ENCODE assay signal across 10 cellular contexts in the genomic region with DNA sequence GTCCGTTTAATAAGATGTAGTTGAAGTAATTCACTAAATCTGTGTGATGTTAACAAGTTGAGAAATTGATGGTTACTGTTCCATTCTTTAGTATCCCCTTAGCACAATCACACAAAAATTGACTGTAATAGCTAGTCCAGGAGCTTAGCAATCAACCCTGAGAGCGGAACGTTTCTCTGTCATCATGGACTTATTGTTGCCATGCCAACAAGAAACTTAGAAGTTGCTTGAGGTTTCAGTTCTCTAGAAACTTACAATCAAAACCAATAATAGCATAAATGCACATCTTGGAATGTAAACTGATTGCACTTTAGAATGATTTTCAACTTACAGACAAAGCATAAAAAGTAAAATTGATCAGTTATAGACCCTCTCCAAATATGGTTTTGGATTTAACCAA.
DNase-seq lines count a peak whose midpoint lies in the region; ATAC-seq and TF ChIP-seq lines count a peak whose summit lies in the region.
"Had no signal": no experiment of that assay in that cellular context is flagged by ENCODE, and none has a peak within 500 bp of the region (broad histone marks: within the 10 kb centered on the region; RNA-seq: fewer than 3 reads in every experiment).

No MANE protein-coding gene starts in this region.

- intact Hi-C loops in dorsolateral prefrontal cortex (cut with DNase I) = no loop called here

- peak; percentile 64 for ATAC-seq in HG02678 (IDR thresholded peaks at IDR 0.05; ENCODE audit: unreplicated experiment)
- peak; percentile 90 for ATAC-seq in HG03520 (IDR thresholded peaks at IDR 0.05; ENCODE audit: unreplicated experiment)

- H3K27me3 ChIP-seq in dorsolateral prefrontal cortex = no peaks in the 10 kb centered on the region
- H3K27me3 ChIP-seq: pancreas had no signal

- H3K27ac ChIP-seq in dorsolateral prefrontal cortex = no peak overlapping the region
- H3K27ac ChIP-seq: pancreas had no signal

- TF ChIP-seq CTCF in dorsolateral prefrontal cortex (IDR thresholded peaks at IDR 0.05 in 54 of 56, conservative IDR thresholded peaks at IDR 0.05 in 2 of 56; ENCODE audit: low read depth in 1 of 56, partially characterized antibody in 56 of 56) = no peak

- peak; percentile 22 for DNase-seq in SIG-M5 treated with dmso at 0.1 percent for 504 hours (lab: John Stamatoyannopoulos, UW; ENCODE audit: unreplicated experiment)
- no peak for DNase-seq in SIG-M5 (lab: John Stamatoyannopoulos, UW)
- DNase-seq in NCI-H1694 (lab: John Stamatoyannopoulos, UW) = no peak
- DNase-seq in dorsolateral prefrontal cortex = no peak
- no peak for DNase-seq in NCI-H2107 treated with DMSO at 0.1 percent for 48 hours (lab: John Stamatoyannopoulos, UW; ENCODE audit: unreplicated experiment)
- no peak for DNase-seq in mesenteric fat pad (ENCODE audit: low spot score)
- DNase-seq: activated CD8-positive, alpha-beta memory T cell treated with anti-CD3 and anti-CD28 coated beads, Interleukin-2, amount 50 U/mL, for 48 hours; pancreas had no signal

- no peak overlapping the region for H3K4me3 ChIP-seq in dorsolateral prefrontal cortex
- H3K4me3 ChIP-seq: pancreas had no signal
